Comparison of ENCODE assay signal across 7 cellular contexts in the genomic region with DNA sequence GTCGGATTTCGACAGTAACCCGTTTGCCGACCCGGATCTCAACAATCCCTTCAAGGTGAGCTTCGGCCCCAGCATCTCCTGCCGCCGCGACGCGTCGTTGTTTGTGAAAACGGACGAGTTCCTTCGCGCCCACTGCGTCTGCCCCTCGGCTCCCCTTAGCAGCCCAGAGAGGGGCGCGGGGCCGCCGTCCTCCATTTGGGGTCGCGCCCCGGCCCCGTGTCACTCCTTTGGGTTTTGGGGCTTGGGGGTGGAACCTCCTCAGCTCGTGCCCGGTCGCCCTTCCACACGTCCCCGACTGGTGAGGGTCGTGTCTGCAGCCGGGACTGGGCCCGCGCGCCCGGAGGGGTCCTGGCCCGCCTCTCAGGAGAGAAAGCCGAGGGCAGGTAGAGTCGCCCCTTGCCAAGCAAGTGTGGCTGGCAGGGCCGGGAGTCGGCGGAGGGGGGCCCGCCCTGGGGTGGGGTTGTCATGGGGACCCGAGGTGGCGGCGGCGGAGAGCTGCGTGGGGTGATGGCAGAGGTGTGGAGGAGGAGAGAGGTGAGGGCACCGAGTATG. TPM values are rescaled to one million over a fixed set of nuclear protein-coding genes. Genes with fewer than 3 reads are reported as not detected.
DNase-seq lines count a peak whose midpoint lies in the region; ATAC-seq and TF ChIP-seq lines count a peak whose summit lies in the region.

No MANE protein-coding gene starts in this region.

- peaks cover 8% of the 10 kb centered on the region for H3K4me1 ChIP-seq in RWPE2 (ENCODE audit: insufficient read depth, poor library complexity, severe bottlenecking)

- TF ChIP-seq CTCF in RWPE2 (IDR thresholded peaks at IDR 0.05; ENCODE audit: poor library complexity, severe bottlenecking) (peak; percentile 43), retinal pigment epithelial cell (conservative IDR thresholded peaks at IDR 0.05; ENCODE audit: low read depth, low read length) (no peak)

- peaks cover 57% of the 10 kb centered on the region for H3K4me1 Mint-ChIP-seq in activated naive CD8-positive, alpha-beta T cell (ENCODE audit: low read depth)

- DNase-seq in RWPE2 (ENCODE audit: low spot score) (peak; percentile 66), left cardiac atrium (peak; percentile 56), retinal pigment epithelial cell (ENCODE audit: low read depth) (no peak), DMS114 treated with DMSO at 0.1 percent for 48 hours (lab: John Stamatoyannopoulos, UW; ENCODE audit: unreplicated experiment) (no peak)

- ATAC-seq in GM19035 (IDR thresholded peaks at IDR 0.05; ENCODE audit: unreplicated experiment) (peak; percentile 40), HG03066 (IDR thresholded peaks at IDR 0.05; ENCODE audit: low read depth, unreplicated experiment) (peak; percentile 38), RWPE2 (ENCODE audit: low read depth) (peak; percentile 48), left cardiac atrium (peak; percentile 47)

- H3K27ac Mint-ChIP-seq in activated naive CD8-positive, alpha-beta T cell, result peak overlapping the region; percentile 98

- H3K36me3 Mint-ChIP-seq in activated naive CD8-positive, alpha-beta T cell, result peaks cover 2% of the 10 kb centered on the region

- peak overlapping the region; percentile 54 for H3K27ac ChIP-seq in RWPE2 (ENCODE audit: poor library complexity, severe bottlenecking)

- H3K27me3 ChIP-seq in RWPE2 (ENCODE audit: insufficient read depth, poor library complexity, severe bottlenecking), result no peaks in the 10 kb centered on the region

- H3K9me3 ChIP-seq in RWPE2 (ENCODE audit: severe bottlenecking), result no peaks in the 10 kb centered on the region

- intact Hi-C loops in left cardiac atrium (cut with DNase I), result loop anchor here (1.0 to 5.0 kb wide), 2 partner anchors 66 to 68 kb away; a partner anchor contains a TSS

- peaks cover 3% of the 10 kb centered on the region; the same call in 1 of the 2 replicates for H3K36me3 ChIP-seq in RWPE2 (ENCODE audit: low read depth)

- peak overlapping the region; percentile 92 for H3K4me3 ChIP-seq in RWPE2 (ENCODE audit: severe bottlenecking)
- peak overlapping the region; percentile 96 for H3K4me3 ChIP-seq in retinal pigment epithelial cell (ENCODE audit: low read length)

- no peaks in the 10 kb centered on the region for H3K9me3 Mint-ChIP-seq in activated naive CD8-positive, alpha-beta T cell (ENCODE audit: low read depth)

- no peaks in the 10 kb centered on the region for H3K27me3 Mint-ChIP-seq in activated naive CD8-positive, alpha-beta T cell

- H3K4me3 Mint-ChIP-seq in activated naive CD8-positive, alpha-beta T cell, result peak overlapping the region; percentile 94

RNA-seq across cellular contexts. Expression of a gene that starts 0.3 kb away (rescaled TPM):
- 10 to 100 TPM; 32.8 to 38.0 TPM for total RNA-seq in left cardiac atrium

Comparison
In these comparisons a context has a peak if more than half of its experiments do, and no peak if none do; other contexts are left out.
1. DNase-seq: peak in RWPE2 (single experiment) and left cardiac atrium (single experiment); none in retinal pigment epithelial cell (single experiment) and DMS114 treated with DMSO at 0.1 percent for 48 hours (single experiment).
2. Peak in every context shown above with its lines, with median percentiles within 50 percentile points of each other: ATAC-seq.